Comparison of ENCODE assay signal across 1 cellular context in genomic region chr1:169576241-169576933, GRCh38.
TF ChIP-seq lines count a peak whose summit lies in the region.

No MANE protein-coding gene starts in this region.

TF ChIP-seq in HepG2, 621 proteins besides CTCF, POLR2A, EP300 and RAD21 (continued from another document and continues in another):
- TF ChIP-seq, protein P1, sequence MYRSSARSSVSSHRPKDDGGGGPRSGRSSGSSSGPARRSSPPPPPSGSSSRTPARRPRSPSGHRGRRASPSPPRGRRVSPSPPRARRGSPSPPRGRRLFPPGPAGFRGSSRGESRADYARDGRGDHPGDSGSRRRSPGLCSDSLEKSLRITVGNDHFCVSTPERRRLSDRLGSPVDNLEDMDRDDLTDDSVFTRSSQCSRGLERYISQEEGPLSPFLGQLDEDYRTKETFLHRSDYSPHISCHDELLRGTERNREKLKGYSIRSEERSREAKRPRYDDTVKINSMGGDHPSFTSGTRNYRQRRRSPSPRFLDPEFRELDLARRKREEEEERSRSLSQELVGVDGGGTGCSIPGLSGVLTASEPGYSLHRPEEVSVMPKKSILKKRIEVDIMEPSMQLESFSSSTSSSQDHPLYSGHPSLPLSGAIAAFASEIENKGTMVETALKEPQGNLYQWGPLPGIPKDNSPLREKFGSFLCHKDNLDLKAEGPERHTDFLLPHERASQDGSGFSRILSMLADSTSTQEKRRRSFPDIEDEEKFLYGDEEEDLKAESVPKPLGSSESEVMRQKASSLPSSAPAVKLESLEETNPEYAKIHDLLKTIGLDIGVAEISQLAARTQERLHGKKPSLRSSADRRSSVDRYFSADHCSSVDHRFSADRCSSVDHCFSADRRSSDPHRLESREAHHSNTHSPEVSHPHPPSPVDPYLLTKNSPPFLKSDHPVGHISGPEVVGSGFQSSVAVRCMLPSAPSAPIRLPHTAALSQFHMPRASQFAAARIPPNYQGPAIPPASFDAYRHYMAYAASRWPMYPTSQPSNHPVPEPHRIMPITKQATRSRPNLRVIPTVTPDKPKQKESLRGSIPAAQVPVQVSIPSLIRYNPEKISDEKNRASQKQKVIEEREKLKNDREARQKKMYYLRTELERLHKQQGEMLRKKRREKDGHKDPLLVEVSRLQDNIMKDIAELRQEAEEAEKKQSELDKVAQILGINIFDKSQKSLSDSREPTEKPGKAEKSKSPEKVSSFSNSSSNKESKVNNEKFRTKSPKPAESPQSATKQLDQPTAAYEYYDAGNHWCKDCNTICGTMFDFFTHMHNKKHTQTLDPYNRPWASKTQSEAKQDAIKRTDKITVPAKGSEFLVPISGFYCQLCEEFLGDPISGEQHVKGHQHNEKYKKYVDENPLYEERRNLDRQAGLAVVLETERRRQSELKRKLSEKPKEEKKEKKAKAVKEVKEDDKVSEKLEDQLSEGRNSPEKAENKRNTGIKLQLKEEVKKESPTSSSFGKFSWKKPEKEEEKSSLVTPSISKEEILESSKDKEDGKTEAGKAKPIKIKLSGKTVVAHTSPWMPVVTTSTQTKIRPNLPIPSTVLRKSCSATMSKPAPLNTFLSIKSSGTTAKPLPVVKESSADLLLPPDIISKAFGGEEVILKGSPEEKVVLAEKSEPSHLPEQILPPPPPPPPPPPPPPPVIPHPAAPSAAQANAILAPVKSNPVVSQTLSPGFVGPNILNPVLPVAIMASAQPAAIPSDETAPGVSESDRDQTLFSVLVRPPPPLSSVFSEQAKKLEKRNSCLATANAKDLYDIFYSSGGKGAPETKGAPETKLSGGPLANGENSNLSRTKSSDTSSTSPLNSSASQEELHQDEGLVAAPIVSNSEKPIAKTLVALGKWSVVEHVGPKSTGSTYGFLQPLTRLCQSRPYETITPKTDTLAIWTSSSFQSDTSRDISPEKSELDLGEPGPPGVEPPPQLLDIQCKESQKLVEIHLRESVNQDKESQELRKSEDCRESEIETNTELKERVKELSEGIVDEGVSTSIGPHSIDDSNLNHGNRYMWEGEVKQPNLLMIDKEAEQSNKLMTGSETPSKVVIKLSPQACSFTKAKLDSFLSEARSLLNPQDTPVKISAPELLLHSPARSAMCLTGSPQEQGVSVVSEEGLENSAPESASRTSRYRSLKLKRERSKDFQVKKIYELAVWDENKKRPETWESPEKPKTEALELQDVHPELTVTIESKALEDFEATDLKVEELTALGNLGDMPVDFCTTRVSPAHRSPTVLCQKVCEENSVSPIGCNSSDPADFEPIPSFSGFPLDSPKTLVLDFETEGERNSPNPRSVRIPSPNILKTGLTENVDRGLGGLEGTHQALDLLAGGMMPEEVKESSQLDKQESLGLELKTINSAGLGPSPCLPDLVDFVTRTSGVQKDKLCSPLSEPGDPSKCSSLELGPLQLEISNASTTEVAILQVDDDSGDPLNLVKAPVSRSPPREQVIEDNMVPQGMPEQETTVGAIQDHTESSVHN (CRISPR knock-in tag; IDR thresholded peaks at IDR 0.05) = no peak
- TF ChIP-seq ZNF839 (CRISPR knock-in tag; IDR thresholded peaks at IDR 0.05; ENCODE audit: borderline replicate concordance) (no peak), NFATC3 (CRISPR knock-in tag; IDR thresholded peaks at IDR 0.05) (no peak), KDM5A (IDR thresholded peaks at IDR 0.05; ENCODE audit: borderline replicate concordance, low read length) (no peak), RARG (CRISPR knock-in tag; IDR thresholded peaks at IDR 0.05; ENCODE audit: low read depth) (no peak), MXD4 (CRISPR knock-in tag; IDR thresholded peaks at IDR 0.05) (no peak), MEIS2 (CRISPR knock-in tag; IDR thresholded peaks at IDR 0.05) (no peak), HES4 (CRISPR knock-in tag; IDR thresholded peaks at IDR 0.05; ENCODE audit: borderline replicate concordance) (no peak), RAD51 (IDR thresholded peaks at IDR 0.05; ENCODE audit: borderline replicate concordance) (no peak), MZF1 (CRISPR knock-in tag; IDR thresholded peaks at IDR 0.05; ENCODE audit: borderline replicate concordance) (no peak), ZNF501 (CRISPR knock-in tag; IDR thresholded peaks at IDR 0.05) (peak; percentile 49; the same call in 1 of the 2 replicates), ZNF160 (CRISPR knock-in tag; IDR thresholded peaks at IDR 0.05) (no peak), ELF1 (CRISPR knock-in tag; IDR thresholded peaks at IDR 0.05) (no peak), ZNF703 (CRISPR knock-in tag; IDR thresholded peaks at IDR 0.05; ENCODE audit: borderline replicate concordance) (no peak), MEIS1 (CRISPR knock-in tag; IDR thresholded peaks at IDR 0.05; ENCODE audit: borderline replicate concordance) (no peak), ATF5 (CRISPR knock-in tag; IDR thresholded peaks at IDR 0.05; ENCODE audit: low read depth) (no peak), EHMT2 (IDR thresholded peaks at IDR 0.05; ENCODE audit: borderline replicate concordance, low read depth, low read length) (no peak; the same call in 1 of the 2 replicates), SMC3 (IDR thresholded peaks at IDR 0.05; ENCODE audit: low read length) (0 out of 2 replicates have a peak, but pooled peaks have one; percentile 16), ELF3 (CRISPR knock-in tag; IDR thresholded peaks at IDR 0.05) (peak; percentile 31; the same call in 1 of the 2 replicates), ZBTB43 (CRISPR knock-in tag; conservative IDR thresholded peaks at IDR 0.05) (no peak), SAFB2 (CRISPR knock-in tag; IDR thresholded peaks at IDR 0.05; ENCODE audit: borderline replicate concordance, low read depth) (no peak), HBP1 (CRISPR knock-in tag; IDR thresholded peaks at IDR 0.05; ENCODE audit: low read depth) (no peak; the same call in 1 of the 2 replicates), PRMT3 (CRISPR knock-in tag; IDR thresholded peaks at IDR 0.05; ENCODE audit: borderline replicate concordance, low read depth) (no peak), TMF1 (CRISPR knock-in tag; IDR thresholded peaks at IDR 0.05; ENCODE audit: low read depth) (no peak), ZNF230 (CRISPR knock-in tag; IDR thresholded peaks at IDR 0.05) (no peak), ZNF775 (CRISPR knock-in tag; IDR thresholded peaks at IDR 0.05; ENCODE audit: borderline replicate concordance) (no peak), ZIK1 (CRISPR knock-in tag; IDR thresholded peaks at IDR 0.05; ENCODE audit: borderline replicate concordance, low read depth) (no peak), RFXANK (CRISPR knock-in tag; IDR thresholded peaks at IDR 0.05) (no peak), NONO (IDR thresholded peaks at IDR 0.05) (no peak), NONO (CRISPR knock-in tag; conservative IDR thresholded peaks at IDR 0.05) (no peak), CENPT (CRISPR knock-in tag; IDR thresholded peaks at IDR 0.05; ENCODE audit: low read depth) (no peak), ZNF431 (CRISPR knock-in tag; IDR thresholded peaks at IDR 0.05; ENCODE audit: borderline replicate concordance, low read depth) (no peak), TSC22D2 (CRISPR knock-in tag; IDR thresholded peaks at IDR 0.05; ENCODE audit: borderline replicate concordance) (no peak), HNRNPH1 (optimal IDR thresholded peaks at IDR 0.05; ENCODE audit: low read depth, low read length) (no peak), CBX2 (IDR thresholded peaks at IDR 0.05; ENCODE audit: low read depth, low read length) (no peak), CBX2 (CRISPR knock-in tag; IDR thresholded peaks at IDR 0.05; ENCODE audit: low read depth) (no peak), ZNF33A (CRISPR knock-in tag; IDR thresholded peaks at IDR 0.05; ENCODE audit: borderline replicate concordance) (no peak), MBD4 (IDR thresholded peaks at IDR 0.05; ENCODE audit: borderline replicate concordance, low read length) (no peak), CERS6 (CRISPR knock-in tag; IDR thresholded peaks at IDR 0.05) (no peak), NR1H2 (CRISPR knock-in tag; IDR thresholded peaks at IDR 0.05; ENCODE audit: borderline replicate concordance, low read depth) (no peak), ATM (IDR thresholded peaks at IDR 0.05; ENCODE audit: borderline replicate concordance) (no peak), IRF1 (CRISPR knock-in tag; IDR thresholded peaks at IDR 0.05; ENCODE audit: low read depth) (no peak), NFE2L1 (CRISPR knock-in tag; IDR thresholded peaks at IDR 0.05; ENCODE audit: borderline replicate concordance) (no peak), SMAD1 (CRISPR knock-in tag; IDR thresholded peaks at IDR 0.05; ENCODE audit: borderline replicate concordance, low read depth) (no peak)
- TF ChIP-seq, protein P2, sequence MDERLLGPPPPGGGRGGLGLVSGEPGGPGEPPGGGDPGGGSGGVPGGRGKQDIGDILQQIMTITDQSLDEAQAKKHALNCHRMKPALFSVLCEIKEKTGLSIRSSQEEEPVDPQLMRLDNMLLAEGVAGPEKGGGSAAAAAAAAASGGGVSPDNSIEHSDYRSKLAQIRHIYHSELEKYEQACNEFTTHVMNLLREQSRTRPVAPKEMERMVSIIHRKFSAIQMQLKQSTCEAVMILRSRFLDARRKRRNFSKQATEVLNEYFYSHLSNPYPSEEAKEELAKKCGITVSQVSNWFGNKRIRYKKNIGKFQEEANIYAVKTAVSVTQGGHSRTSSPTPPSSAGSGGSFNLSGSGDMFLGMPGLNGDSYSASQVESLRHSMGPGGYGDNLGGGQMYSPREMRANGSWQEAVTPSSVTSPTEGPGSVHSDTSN (CRISPR knock-in tag; IDR thresholded peaks at IDR 0.05) = no peak
- TF ChIP-seq, protein P3, sequence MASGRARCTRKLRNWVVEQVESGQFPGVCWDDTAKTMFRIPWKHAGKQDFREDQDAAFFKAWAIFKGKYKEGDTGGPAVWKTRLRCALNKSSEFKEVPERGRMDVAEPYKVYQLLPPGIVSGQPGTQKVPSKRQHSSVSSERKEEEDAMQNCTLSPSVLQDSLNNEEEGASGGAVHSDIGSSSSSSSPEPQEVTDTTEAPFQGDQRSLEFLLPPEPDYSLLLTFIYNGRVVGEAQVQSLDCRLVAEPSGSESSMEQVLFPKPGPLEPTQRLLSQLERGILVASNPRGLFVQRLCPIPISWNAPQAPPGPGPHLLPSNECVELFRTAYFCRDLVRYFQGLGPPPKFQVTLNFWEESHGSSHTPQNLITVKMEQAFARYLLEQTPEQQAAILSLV (CRISPR knock-in tag; IDR thresholded peaks at IDR 0.05; ENCODE audit: borderline replicate concordance) = no peak
- TF ChIP-seq, protein P4, sequence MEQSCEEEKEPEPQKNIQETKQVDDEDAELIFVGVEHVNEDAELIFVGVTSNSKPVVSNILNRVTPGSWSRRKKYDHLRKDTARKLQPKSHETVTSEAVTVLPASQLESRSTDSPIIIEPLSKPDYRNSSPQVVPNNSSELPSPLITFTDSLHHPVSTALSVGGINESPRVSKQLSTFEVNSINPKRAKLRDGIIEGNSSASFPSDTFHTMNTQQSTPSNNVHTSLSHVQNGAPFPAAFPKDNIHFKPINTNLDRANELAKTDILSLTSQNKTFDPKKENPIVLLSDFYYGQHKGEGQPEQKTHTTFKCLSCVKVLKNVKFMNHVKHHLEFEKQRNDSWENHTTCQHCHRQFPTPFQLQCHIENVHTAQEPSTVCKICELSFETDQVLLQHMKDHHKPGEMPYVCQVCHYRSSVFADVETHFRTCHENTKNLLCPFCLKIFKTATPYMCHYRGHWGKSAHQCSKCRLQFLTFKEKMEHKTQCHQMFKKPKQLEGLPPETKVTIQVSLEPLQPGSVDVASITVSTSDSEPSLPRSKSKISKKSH (CRISPR knock-in tag; IDR thresholded peaks at IDR 0.05; ENCODE audit: borderline replicate concordance) = no peak
- TF ChIP-seq, protein P5, sequence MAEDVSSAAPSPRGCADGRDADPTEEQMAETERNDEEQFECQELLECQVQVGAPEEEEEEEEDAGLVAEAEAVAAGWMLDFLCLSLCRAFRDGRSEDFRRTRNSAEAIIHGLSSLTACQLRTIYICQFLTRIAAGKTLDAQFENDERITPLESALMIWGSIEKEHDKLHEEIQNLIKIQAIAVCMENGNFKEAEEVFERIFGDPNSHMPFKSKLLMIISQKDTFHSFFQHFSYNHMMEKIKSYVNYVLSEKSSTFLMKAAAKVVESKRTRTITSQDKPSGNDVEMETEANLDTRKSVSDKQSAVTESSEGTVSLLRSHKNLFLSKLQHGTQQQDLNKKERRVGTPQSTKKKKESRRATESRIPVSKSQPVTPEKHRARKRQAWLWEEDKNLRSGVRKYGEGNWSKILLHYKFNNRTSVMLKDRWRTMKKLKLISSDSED (CRISPR knock-in tag; IDR thresholded peaks at IDR 0.05) = no peak
